Comparison of ENCODE assay signal across 10 cellular contexts in the genomic region with DNA sequence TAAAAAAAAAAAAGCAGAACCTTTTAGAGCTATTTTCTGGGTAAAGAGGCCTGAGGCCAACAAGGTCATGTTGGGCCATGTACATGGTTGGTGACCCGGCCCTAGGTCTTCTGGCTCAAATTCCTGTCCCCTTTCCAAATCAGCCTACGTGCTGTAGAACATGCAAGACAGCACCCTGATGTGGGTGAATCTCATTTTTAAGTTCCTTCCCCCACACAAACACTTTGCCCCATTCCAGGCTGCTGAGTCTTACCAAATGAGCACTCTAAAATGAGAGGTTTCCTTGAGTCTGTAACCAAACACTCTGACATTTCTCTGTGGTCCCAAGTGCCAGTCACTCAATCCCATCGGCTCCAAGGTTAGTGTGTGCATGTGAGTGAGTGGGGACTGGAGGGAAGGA. TPM values are rescaled to one million over a fixed set of nuclear protein-coding genes. Genes with fewer than 3 reads are reported as not detected.
DNase-seq lines count a peak whose midpoint lies in the region; ATAC-seq and TF ChIP-seq lines count a peak whose summit lies in the region.
"Had no signal": no experiment of that assay in that cellular context is flagged by ENCODE, and none has a peak within 500 bp of the region (broad histone marks: within the 10 kb centered on the region; RNA-seq: fewer than 3 reads in every experiment).

No MANE protein-coding gene starts in this region.

- intact Hi-C loops in CD14-positive monocyte (cut with micrococcal nuclease) = loop anchor here (10.0 kb wide), 1 partner anchor 1089 kb away; no protein-coding TSS in a partner anchor

- H3K27ac Mint-ChIP-seq in CD14-positive monocyte (peak overlapping the region; percentile 64 to 100 (median 99)), osteocyte (ENCODE audit: unreplicated experiment) (peak overlapping the region; percentile 100)

- no peaks in the 10 kb centered on the region for H3K9me3 Mint-ChIP-seq in CD14-positive monocyte
- H3K9me3 Mint-ChIP-seq in osteocyte (ENCODE audit: unreplicated experiment) = no peaks in the 10 kb centered on the region

- H3K4me3 Mint-ChIP-seq in CD14-positive monocyte = peak overlapping the region in 1 of 2 donors; percentile 95
- peak overlapping the region; percentile 6 for H3K4me3 Mint-ChIP-seq in osteocyte (ENCODE audit: unreplicated experiment)

- TF ChIP-seq CTCF in CD14-positive monocyte (IDR thresholded peaks at IDR 0.05) (no peak), osteocyte (IDR thresholded peaks at IDR 0.05) (no peak)

- ATAC-seq in HG03139 (IDR thresholded peaks at IDR 0.05; ENCODE audit: unreplicated experiment) (no peak), HG03565 (IDR thresholded peaks at IDR 0.05; ENCODE audit: unreplicated experiment) (no peak)

- peaks cover 42% of the 10 kb centered on the region for H3K4me1 Mint-ChIP-seq in CD14-positive monocyte
- H3K4me1 Mint-ChIP-seq in osteocyte (ENCODE audit: unreplicated experiment) = peaks cover 57% of the 10 kb centered on the region

- H3K36me3 Mint-ChIP-seq in CD14-positive monocyte (peaks cover 67 to 69% of the 10 kb centered on the region in 2 donors), osteocyte (ENCODE audit: unreplicated experiment) (peaks cover 26% of the 10 kb centered on the region)

- DNase-seq in CD14-positive monocyte (ENCODE audit: low spot score) (no peak), M059J (ENCODE audit: low read depth) (peak; percentile 31), fibroblast of gingiva (ENCODE audit: low read depth) (peak; percentile 18), osteocyte (ENCODE audit: extremely low spot score, unreplicated experiment) (no peak), COLO829 (ENCODE audit: low spot score) (no peak)
- no peak for DNase-seq in activated CD8-positive, alpha-beta memory T cell treated with anti-CD3 and anti-CD28 coated beads, Interleukin-2, amount 50 U/mL, for 4 hours
- DNase-seq: Calu3 had no signal

- H3K27me3 Mint-ChIP-seq in CD14-positive monocyte (ENCODE audit: low read depth in 3 of 3) (peaks cover 0 to 9% (median 3%) of the 10 kb centered on the region in 3 donors), osteocyte (ENCODE audit: unreplicated experiment) (no peaks in the 10 kb centered on the region)

RNA-seq across cellular contexts. Expression of gene BCL6, which starts 9.4 kb away (rescaled TPM):
- polyA plus RNA-seq in CD14-positive monocyte = 10 to 100 TPM; 33.2 to 34.9 TPM
- total RNA-seq in M059J (2014; rRNA removed; shearing (Covaris generic)) = 15.4 and 19.2 TPM in 2 replicates
- total RNA-seq in osteocyte = 69.3 and 84.8 TPM in 2 replicates

RNA-seq across cellular contexts. Expression of gene RTP2, which starts 33.5 kb away (rescaled TPM):
- not detected for polyA plus RNA-seq in CD14-positive monocyte
- total RNA-seq in M059J (2014; rRNA removed; shearing (Covaris generic)) = not detected in 2 replicates
- not detected in 2 replicates for total RNA-seq in osteocyte
- total RNA-seq: Calu3, dermis microvascular lymphatic vessel endothelial cell had no signal

Comparison
In these comparisons a context has a peak if more than half of its experiments do, and no peak if none do; other contexts are left out.
1. DNase-seq: peak in M059J (single experiment) and fibroblast of gingiva (single experiment); none in CD14-positive monocyte (single experiment), osteocyte (single experiment), activated CD8-positive, alpha-beta memory T cell treated with anti-CD3 and anti-CD28 coated beads, Interleukin-2, amount 50 U/mL, for 4 hours (single experiment) and COLO829 (single experiment).